Comparison of ENCODE assay signal across 10 cellular contexts in genomic region chr22:37425800-37426531, GRCh38. TPM values are rescaled to one million over a fixed set of nuclear protein-coding genes. Genes with fewer than 3 reads are reported as not detected.
A peak's percentile ranks its signal among the peaks of the same experiment; 100 is the strongest.
DNase-seq lines count a peak whose midpoint lies in the region; ATAC-seq, FAIRE-seq and TF ChIP-seq lines count a peak whose summit lies in the region.
"Had no signal": no experiment of that assay in that cellular context is flagged by ENCODE, and none has a peak within 500 bp of the region (broad histone marks: within the 10 kb centered on the region; RNA-seq: fewer than 3 reads in every experiment).

No MANE protein-coding gene starts in this region.

- H3K27me3 ChIP-seq in upper lobe of left lung = peaks cover 0 to 28% (median 18%) of the 10 kb centered on the region in 4 donors
- H3K27me3 ChIP-seq in small intestine (ENCODE audit: control insufficient read depth in 2 of 2, insufficient read depth in 2 of 2, low read length in 2 of 2) = peaks cover 10 to 25% of the 10 kb centered on the region in 2 donors

- H3K9me3 Mint-ChIP-seq in activated naive CD4-positive, alpha-beta T cell treated with anti-CD3 and anti-CD28 coated beads, Interleukin-2, amount 10 ng/mL, durations not matched to agents 7 days and 5 days = no peaks in the 10 kb centered on the region

- H3K4me3 ChIP-seq in iPS-18c (ENCODE audit: insufficient read depth, low read depth, low read length) (0 out of 2 replicates have a peak overlapping the region, but pooled peaks have one; percentile 28), upper lobe of left lung (peak overlapping the region in 3 of 4 donors; percentile 52 to 58 (median 57)), small intestine (ENCODE audit: low read depth in 1 of 2, low read length in 2 of 2) (no peak overlapping the region)

- CTCF ChIA-PET in activated naive CD4-positive, alpha-beta T cell treated with anti-CD3 and anti-CD28 coated beads, Interleukin-2, amount 10 ng/mL, durations not matched to agents 7 days and 5 days (lab: Charles Lee) = no interaction called here

- TF ChIP-seq CTCF in upper lobe of left lung (IDR thresholded peaks at IDR 0.05) = no peak

- H3K4me3 Mint-ChIP-seq in activated naive CD4-positive, alpha-beta T cell treated with anti-CD3 and anti-CD28 coated beads, Interleukin-2, amount 10 ng/mL, durations not matched to agents 7 days and 5 days = peak overlapping the region; percentile 26

- peaks cover 95% of the 10 kb centered on the region for H3K27me3 Mint-ChIP-seq in activated naive CD4-positive, alpha-beta T cell treated with anti-CD3 and anti-CD28 coated beads, Interleukin-2, amount 10 ng/mL, durations not matched to agents 7 days and 5 days

- H3K36me3 ChIP-seq in upper lobe of left lung (no peaks in the 10 kb centered on the region), small intestine (ENCODE audit: control insufficient read depth in 2 of 2, insufficient read depth in 2 of 2, low read length in 2 of 2) (no peaks in the 10 kb centered on the region)

- DNase-seq in activated naive CD4-positive, alpha-beta T cell treated with anti-CD3 and anti-CD28 coated beads, Interleukin-2, amount 10 ng/mL, durations not matched to agents 7 days and 5 days = no peak
- DNase-seq in activated naive CD4-positive, alpha-beta T cell (lab: John Stamatoyannopoulos, UW) = no peak
- DNase-seq in upper lobe of left lung = peak; percentile 61 to 70
- DNase-seq in LoVo (ENCODE audit: low spot score) = no peak
- no peak for DNase-seq in small intestine
- no peak for DNase-seq in GF-D8 (lab: John Stamatoyannopoulos, UW)
- DNase-seq: SHP77 treated with DMSO at 0.1 percent for 48 hours; stimulated activated CD4-positive, alpha-beta T cell treated with anti-CD3 and anti-CD28 coated beads, Interleukin-4, amount 100 ng/mL, for 1 hour had no signal

- WGBS in upper lobe of left lung, 2 donors = 24 to 34% methylated on average over 14 to 33 of the region's 33 CpGs
- WGBS in small intestine, 3 donors = 4 to 25% (median 10%) methylated on average over 28 to 33 of the region's 33 CpGs

- no peak for FAIRE-seq in small intestine (lab: Jason Lieb, UNC)

- H3K27ac Mint-ChIP-seq in activated naive CD4-positive, alpha-beta T cell treated with anti-CD3 and anti-CD28 coated beads, Interleukin-2, amount 10 ng/mL, durations not matched to agents 7 days and 5 days = no peak overlapping the region

- TF ChIP-seq POLR2A in upper lobe of left lung (IDR thresholded peaks at IDR 0.05) = no peak

- no peak overlapping the region for H3K27ac ChIP-seq in upper lobe of left lung
- no peak overlapping the region for H3K27ac ChIP-seq in small intestine (ENCODE audit: low read depth in 1 of 2, low read length in 1 of 2)

- ATAC-seq in SK-N-SH treated with all-trans-retinoic acid at 6 μM for 48 hours = peak; percentile 16
- peak in 1 of 2 donors; percentile 68 for ATAC-seq in upper lobe of left lung (ENCODE audit: low FRiP score in 2 of 2)

- H3K36me3 Mint-ChIP-seq in activated naive CD4-positive, alpha-beta T cell treated with anti-CD3 and anti-CD28 coated beads, Interleukin-2, amount 10 ng/mL, durations not matched to agents 7 days and 5 days = no peaks in the 10 kb centered on the region

- H3K4me1 ChIP-seq in upper lobe of left lung (peaks cover 7 to 28% (median 11%) of the 10 kb centered on the region in 4 donors), small intestine (ENCODE audit: control insufficient read depth in 2 of 2, insufficient read depth in 1 of 2, low read depth in 1 of 2, low read length in 1 of 2) (peaks cover 0 to 4% of the 10 kb centered on the region in 2 donors)

- H3K4me1 Mint-ChIP-seq in activated naive CD4-positive, alpha-beta T cell treated with anti-CD3 and anti-CD28 coated beads, Interleukin-2, amount 10 ng/mL, durations not matched to agents 7 days and 5 days = peaks cover 10% of the 10 kb centered on the region

- no peak for TF ChIP-seq EP300 in upper lobe of left lung (IDR thresholded peaks at IDR 0.05)

- H3K9me3 ChIP-seq in iPS-18c (ENCODE audit: control insufficient read depth, insufficient read depth, low read length) (peaks cover 4% of the 10 kb centered on the region), upper lobe of left lung (no peaks in the 10 kb centered on the region), small intestine (ENCODE audit: control insufficient read depth, low read depth) (no peaks in the 10 kb centered on the region)

TF ChIP-seq in SK-N-SH treated with all-trans-retinoic acid at 6 μM for 48 hours, 23 proteins besides CTCF, POLR2A, EP300 and RAD21:
- TF ChIP-seq ESRRG (CRISPR knock-in tag; IDR thresholded peaks at IDR 0.05) = no peak
- TF ChIP-seq ARNTL (CRISPR knock-in tag; IDR thresholded peaks at IDR 0.05; ENCODE audit: borderline replicate concordance, low read depth) = no peak
- TF ChIP-seq ZFP3 (CRISPR knock-in tag; IDR thresholded peaks at IDR 0.05) = no peak
- no peak for TF ChIP-seq PATZ1 (CRISPR knock-in tag; IDR thresholded peaks at IDR 0.05; ENCODE audit: borderline replicate concordance)
- no peak for TF ChIP-seq BACH2 (CRISPR knock-in tag; IDR thresholded peaks at IDR 0.05; ENCODE audit: borderline replicate concordance)
- TF ChIP-seq PPARA (CRISPR knock-in tag; IDR thresholded peaks at IDR 0.05; ENCODE audit: borderline replicate concordance) = no peak
TF ChIP-seq in SK-N-SH treated with all-trans-retinoic acid at 6 μM for 48 hours: peak in this region for 0.

RNA-seq across cellular contexts. Expression of gene ELFN2, which starts 1.3 kb away (rescaled TPM):
- total RNA-seq in upper lobe of left lung = 1 to 10 TPM in 5 of 6 donors, under 1 TPM in 1; 0.37 to 9.1 (median 4.5) TPM
- under 1 TPM in 1 of 3 donors, not detected in 2; 0.16 TPM for polyA plus RNA-seq in small intestine

Comparison
In these comparisons a context has a peak if more than half of its experiments do, and no peak if none do; other contexts are left out.
1. DNase-seq: peak in upper lobe of left lung (2 of 2); none in activated naive CD4-positive, alpha-beta T cell treated with anti-CD3 and anti-CD28 coated beads, Interleukin-2, amount 10 ng/mL, durations not matched to agents 7 days and 5 days (single experiment), activated naive CD4-positive, alpha-beta T cell (0 of 4), LoVo (single experiment), small intestine (single experiment) and GF-D8 (single experiment).
2. H3K4me3 ChIP-seq: peak in iPS-18c (single experiment) and upper lobe of left lung (3 of 4); none in small intestine (0 of 2).